17 cellular contexts compared by ENCODE assay signal in genomic region chr7:138613630-138614029, GRCh38.
DNase-seq lines count a peak whose midpoint lies in the region; ATAC-seq, FAIRE-seq and TF ChIP-seq lines count a peak whose summit lies in the region.
"Had no signal": no experiment of that assay in that cellular context is flagged by ENCODE, and none has a peak within 500 bp of the region (broad histone marks: within the 10 kb centered on the region; RNA-seq: fewer than 3 reads in every experiment).

No MANE protein-coding gene starts in this region.

- H3K27me3 ChIP-seq in K562 (ENCODE audit: control insufficient read depth in 2 of 2, insufficient read depth in 2 of 2, low read length in 2 of 2) (peaks cover 2 to 10% of the 10 kb centered on the region in 2 experiments; a peak in 2 of 5 replicates), right lobe of liver (no peaks in the 10 kb centered on the region), prostate gland (replicated peaks; ENCODE audit: insufficient read depth) (no peaks in the 10 kb centered on the region)

- TF ChIP-seq EP300 in K562 (IDR thresholded peaks at IDR 0.05; ENCODE audit: low read length): no peak

- DNase-seq in K562 (ENCODE audit: extremely low read depth in 1 of 4, low spot score in 3 of 4) (no peak), right lobe of liver (no peak), DMS114 treated with DMSO at 0.1 percent for 48 hours (lab: John Stamatoyannopoulos, UW; ENCODE audit: unreplicated experiment) (no peak), GM20000 (ENCODE audit: low spot score) (no peak), prostate gland (ENCODE audit: low spot score) (no peak)
- DNase-seq: C1 segment of cervical spinal cord; CD4-positive, alpha-beta memory T cell; DMS153; GF-D8; GOT3; H9; IMR-90; KG1 had no signal

- no peaks in the 10 kb centered on the region for H3K9me1 ChIP-seq in K562 (ENCODE audit: control insufficient read depth, insufficient read depth, low read length)

- H3K27ac ChIP-seq in HEK293 (ENCODE audit: extremely low read depth, low read depth, low read length): no peak overlapping the region
- H3K27ac ChIP-seq in K562 (ENCODE audit: extremely low read depth, low read depth, low read length): no peak overlapping the region
- H3K27ac ChIP-seq in right lobe of liver: peak overlapping the region in 1 of 3 donors; percentile 26
- no peak overlapping the region for H3K27ac ChIP-seq in prostate gland

- H3K36me3 ChIP-seq in HEK293 (ENCODE audit: control insufficient read depth in 2 of 2, insufficient read depth in 1 of 2, low read length in 2 of 2) (no peaks in the 10 kb centered on the region), K562 (ENCODE audit: control insufficient read depth, insufficient read depth, low read length) (no peaks in the 10 kb centered on the region), right lobe of liver (no peaks in the 10 kb centered on the region), prostate gland (no peaks in the 10 kb centered on the region)

- TF ChIP-seq CTCF in HEK293 (tag by site-specific recombination; IDR thresholded peaks at IDR 0.05) (no peak), K562 (IDR thresholded peaks at IDR 0.05 in 2 of 3, conservative IDR thresholded peaks at IDR 0.05 in 1 of 3; ENCODE audit: insufficient read depth in 2 of 3, low read depth in 1 of 3, low read length in 3 of 3) (no peak), right lobe of liver (IDR thresholded peaks at IDR 0.05) (no peak), GM20000 (IDR thresholded peaks at IDR 0.05; ENCODE audit: extremely low read depth, missing control alignments) (no peak), prostate gland (IDR thresholded peaks at IDR 0.05) (no peak)

- H2AFZ ChIP-seq in K562 (ENCODE audit: low read depth, low read length): no peak overlapping the region

- H3K4me3 ChIP-seq in HEK293 (ENCODE audit: low read depth, low read length): no peak overlapping the region
- H3K4me3 ChIP-seq in K562: no peak overlapping the region
- H3K4me3 ChIP-seq in right lobe of liver: no peak overlapping the region
- H3K4me3 ChIP-seq in prostate gland: no peak overlapping the region

- H3K4me1 ChIP-seq in HEK293 (ENCODE audit: control insufficient read depth, insufficient read depth, low read length): no peaks in the 10 kb centered on the region
- H3K4me1 ChIP-seq in K562 (replicated peaks in 1 of 2; ENCODE audit: control insufficient read depth in 2 of 2, insufficient read depth in 2 of 2, low read length in 2 of 2): peaks cover 0 to 6% of the 10 kb centered on the region in 2 experiments; a peak in 2 of 5 replicates
- peaks cover 0 to 22% (median 9%) of the 10 kb centered on the region in 4 donors for H3K4me1 ChIP-seq in right lobe of liver
- no peaks in the 10 kb centered on the region for H3K4me1 ChIP-seq in prostate gland (replicated peaks)

- in situ Hi-C loops in K562 (cut with MboI): no loop called here

- H4K20me1 ChIP-seq in K562 (replicated peaks; ENCODE audit: control insufficient read depth, insufficient read depth, low read length): no peaks in the 10 kb centered on the region

- no TSS peak for BruUV-seq in K562 (replicated peaks; lab: Mats Ljungman, UMichigan)

- no peak overlapping the region for H3K9ac ChIP-seq in K562 (ENCODE audit: insufficient read depth in 1 of 2, low read depth in 2 of 2, low read length in 2 of 2)

- TF ChIP-seq RAD21 in K562 (CRISPR knock-in tag; conservative IDR thresholded peaks at IDR 0.05 in 1 of 2, IDR thresholded peaks at IDR 0.05 in 1 of 2): no peak

- TF ChIP-seq POLR2A in K562 (conservative IDR thresholded peaks at IDR 0.05) (no peak), right lobe of liver (IDR thresholded peaks at IDR 0.05) (no peak), GM18505 (IDR thresholded peaks at IDR 0.05; ENCODE audit: borderline replicate concordance, extremely low read depth, insufficient read depth, insufficient read length) (no peak), prostate gland (IDR thresholded peaks at IDR 0.05) (no peak)

- POLR2A ChIA-PET in HEK293 (lab: Yijun Ruan, JAX): no interaction called here
- POLR2A ChIA-PET in K562 (lab: Yijun Ruan, JAX): interaction anchor here (1.2 kb wide), 1 partner anchor 29 kb away, joined by 3 read pairs; no protein-coding TSS in a partner anchor

- no peak for FAIRE-seq in K562 (lab: Jason Lieb, UNC)
- FAIRE-seq: A204.1, GM18507 had no signal

- 42% methylated on average over 2 of the region's 2 CpGs for WGBS in K562 (ENCODE audit: insufficient coverage, low coverage, missing lambda C conversion rate)
- WGBS in right lobe of liver (ENCODE audit: insufficient coverage, low coverage, low lambda C conversion rate, missing lambda C conversion rate): 26% methylated on average over 2 of the region's 2 CpGs
- WGBS in prostate gland: 82% methylated on average over 2 of the region's 2 CpGs

- ATAC-seq in K562: no peak
- ATAC-seq in right lobe of liver: peak; percentile 13 to 62 (median 31)
- ATAC-seq in GM18505 (IDR thresholded peaks at IDR 0.05; ENCODE audit: unreplicated experiment): no peak

- no peak overlapping the region for H3K4me2 ChIP-seq in K562 (ENCODE audit: insufficient read depth, low read length)

- no peaks in the 10 kb centered on the region for H3K79me2 ChIP-seq in K562 (ENCODE audit: control insufficient read depth, insufficient read depth, low read length)

- intact Hi-C loops in K562 (cut with micrococcal nuclease): no loop called here
- intact Hi-C loops in right lobe of liver (cut with DNase I): no loop called here
- intact Hi-C loops in prostate gland (cut with DNase I): no loop called here

- H3K9me3 ChIP-seq in HEK293 (ENCODE audit: control insufficient read depth, insufficient read depth, low read depth, low read length) (no peaks in the 10 kb centered on the region), K562 (replicated peaks; ENCODE audit: control insufficient read depth, insufficient read depth, low read depth, low read length) (0 out of 2 replicates have a peak, but pooled peaks cover 4% of the 10 kb centered on the region), right lobe of liver (no peaks in the 10 kb centered on the region), prostate gland (no peaks in the 10 kb centered on the region)

- CTCF ChIA-PET in HEK293 (lab: Yijun Ruan, JAX): no interaction called here
- CTCF ChIA-PET in K562 (lab: Yijun Ruan, JAX; ENCODE audit: low intra/inter-chr PET ratio): no interaction called here

TF ChIP-seq in K562, 482 proteins besides CTCF, POLR2A, EP300 and RAD21 (continues in another document):
- TF ChIP-seq U2AF1 (optimal IDR thresholded peaks at IDR 0.05; ENCODE audit: low read depth, low read length) (no peak), TRIM24 (IDR thresholded peaks at IDR 0.05) (peak in 1 of 2 experiments; percentile 53; a peak in 1 of 4 replicates), ZNF398 (CRISPR knock-in tag; IDR thresholded peaks at IDR 0.05) (no peak), STAT5A (IDR thresholded peaks at IDR 0.05; ENCODE audit: borderline replicate concordance, low read length) (no peak), CBX3 (IDR thresholded peaks at IDR 0.05; ENCODE audit: borderline replicate concordance in 1 of 2, low read length in 2 of 2) (peak in 1 of 2 experiments; percentile 53; a peak in 1 of 3 replicates)

Comparison
In these comparisons a context has a peak if more than half of its experiments do, and no peak if none do; other contexts are left out.
1. ATAC-seq: peak in right lobe of liver (4 of 4); none in K562 (single experiment) and GM18505 (single experiment).
2. Of the 44 proteins assayed by ChIP-seq in both K562 and HEK293: peak only in K562: TRIM28; only in HEK293: SETDB1; in both: none; in neither: 42.